Comparison of ENCODE assay signal across 9 cellular contexts in genomic region chr1:248807067-248807737, GRCh38. TPM values are rescaled to one million over a fixed set of nuclear protein-coding genes. Genes with fewer than 3 reads are reported as not detected.
DNase-seq lines count a peak whose midpoint lies in the region; ATAC-seq lines count a peak whose summit lies in the region.
"Had no signal": no experiment of that assay in that cellular context is flagged by ENCODE, and none has a peak within 500 bp of the region (broad histone marks: within the 10 kb centered on the region; RNA-seq: fewer than 3 reads in every experiment).

No MANE protein-coding gene starts in this region.

- no peak overlapping the region for H3K27ac ChIP-seq in CD4-positive, CD25-positive, alpha-beta regulatory T cell (ENCODE audit: insufficient read depth, low read length, poor library complexity, severe bottlenecking)

- H3K9me3 ChIP-seq in CD4-positive, CD25-positive, alpha-beta regulatory T cell (ENCODE audit: control insufficient read depth in 2 of 2, low read length in 2 of 2): no peaks in the 10 kb centered on the region

- no peak overlapping the region for H3K4me3 Mint-ChIP-seq in CD4-positive, CD25-positive, alpha-beta regulatory T cell
- H3K4me3 Mint-ChIP-seq in activated naive CD4-positive, alpha-beta T cell treated with anti-CD3 and anti-CD28 coated beads for 36 hours: no peak overlapping the region
- H3K4me3 Mint-ChIP-seq: stimulated activated naive CD8-positive, alpha-beta T cell treated with anti-CD3 and anti-CD28 coated beads, Interleukin-15, Interleukin-2, amounts not matched to agents 100 ng/mL and 50 ng/mL, for 24 hours had no signal

- peaks cover 2% of the 10 kb centered on the region for H3K36me3 ChIP-seq in CD4-positive, CD25-positive, alpha-beta regulatory T cell (ENCODE audit: control insufficient read depth, insufficient read depth, low read length)

- peak; percentile 52 to 72 for ATAC-seq in CD4-positive, CD25-positive, alpha-beta regulatory T cell (ENCODE audit: low read depth in 2 of 2)
- peak; percentile 63 for ATAC-seq in GM19035 (IDR thresholded peaks at IDR 0.05; ENCODE audit: unreplicated experiment)
- peak; percentile 44 for ATAC-seq in HG03159 (IDR thresholded peaks at IDR 0.05; ENCODE audit: unreplicated experiment)

- peaks cover 8% of the 10 kb centered on the region for H3K36me3 Mint-ChIP-seq in CD4-positive, CD25-positive, alpha-beta regulatory T cell
- H3K36me3 Mint-ChIP-seq in activated naive CD4-positive, alpha-beta T cell treated with anti-CD3 and anti-CD28 coated beads for 36 hours (ENCODE audit: low read depth): peaks cover 5% of the 10 kb centered on the region

- no peaks in the 10 kb centered on the region for H3K4me1 ChIP-seq in CD4-positive, CD25-positive, alpha-beta regulatory T cell (ENCODE audit: control insufficient read depth, insufficient read depth, low read length, poor library complexity, severe bottlenecking)

- peak overlapping the region in 2 of 3 donors; percentile 41 to 67 for H3K27ac Mint-ChIP-seq in CD4-positive, CD25-positive, alpha-beta regulatory T cell
- no peak overlapping the region for H3K27ac Mint-ChIP-seq in activated naive CD4-positive, alpha-beta T cell treated with anti-CD3 and anti-CD28 coated beads for 36 hours
- H3K27ac Mint-ChIP-seq: stimulated activated naive CD8-positive, alpha-beta T cell treated with anti-CD3 and anti-CD28 coated beads, Interleukin-15, Interleukin-2, amounts not matched to agents 100 ng/mL and 50 ng/mL, for 24 hours had no signal

- peaks cover 0 to 15% (median 2%) of the 10 kb centered on the region in 4 donors for H3K4me1 Mint-ChIP-seq in CD4-positive, CD25-positive, alpha-beta regulatory T cell
- H3K4me1 Mint-ChIP-seq in activated naive CD4-positive, alpha-beta T cell treated with anti-CD3 and anti-CD28 coated beads for 36 hours (ENCODE audit: low read depth): peaks cover 9% of the 10 kb centered on the region

- DNase-seq in CD4-positive, CD25-positive, alpha-beta regulatory T cell: peak; percentile 11 to 60 (median 38)
- DNase-seq in OCI-M1 (lab: John Stamatoyannopoulos, UW): peak; percentile 74
- peak; percentile 77 for DNase-seq in activated naive CD4-positive, alpha-beta T cell treated with anti-CD3 and anti-CD28 coated beads for 36 hours
- peak; percentile 85 for DNase-seq in cardiac septum (ENCODE audit: low spot score)
- peak; percentile 82 for DNase-seq in retina
- DNase-seq in UCSD-AML1 (lab: John Stamatoyannopoulos, UW; ENCODE audit: unreplicated experiment): no peak

- CTCF ChIA-PET in activated naive CD4-positive, alpha-beta T cell treated with anti-CD3 and anti-CD28 coated beads for 36 hours (lab: Charles Lee): interaction anchor here (0.7 to 4.6 kb wide), 17 partner anchors 11 to 562 kb away, joined by 3 to 53 read pairs (median 5); partner anchors contain the start of gene ZNF672

- no peaks in the 10 kb centered on the region for H3K27me3 Mint-ChIP-seq in CD4-positive, CD25-positive, alpha-beta regulatory T cell
- H3K27me3 Mint-ChIP-seq in activated naive CD4-positive, alpha-beta T cell treated with anti-CD3 and anti-CD28 coated beads for 36 hours (ENCODE audit: low read depth): no peaks in the 10 kb centered on the region
- H3K27me3 Mint-ChIP-seq: stimulated activated naive CD8-positive, alpha-beta T cell treated with anti-CD3 and anti-CD28 coated beads, Interleukin-15, Interleukin-2, amounts not matched to agents 100 ng/mL and 50 ng/mL, for 24 hours had no signal

- H3K9me3 Mint-ChIP-seq in CD4-positive, CD25-positive, alpha-beta regulatory T cell: peaks cover 0 to 2% (median 0%) of the 10 kb centered on the region in 7 donors
- no peaks in the 10 kb centered on the region for H3K9me3 Mint-ChIP-seq in activated naive CD4-positive, alpha-beta T cell treated with anti-CD3 and anti-CD28 coated beads for 36 hours
- H3K9me3 Mint-ChIP-seq: stimulated activated naive CD8-positive, alpha-beta T cell treated with anti-CD3 and anti-CD28 coated beads, Interleukin-15, Interleukin-2, amounts not matched to agents 100 ng/mL and 50 ng/mL, for 24 hours had no signal

- intact Hi-C loops in activated naive CD4-positive, alpha-beta T cell treated with anti-CD3 and anti-CD28 coated beads for 36 hours (cut with micrococcal nuclease): loop anchor here (1.0 kb wide), 6 partner anchors 104 to 870 kb away; no protein-coding TSS in a partner anchor
- intact Hi-C loops in cardiac septum (cut with DNase I): loop anchor here (1.0 to 5.0 kb wide), 2 partner anchors 105 to 186 kb away; partner anchors contain the start of gene OR14I1

- no peak overlapping the region for H3K4me3 ChIP-seq in CD4-positive, CD25-positive, alpha-beta regulatory T cell (ENCODE audit: low read depth, low read length)

- H3K27me3 ChIP-seq in CD4-positive, CD25-positive, alpha-beta regulatory T cell (ENCODE audit: control insufficient read depth, insufficient read depth, low read length): no peaks in the 10 kb centered on the region

RNA-seq across cellular contexts. Expression of gene SH3BP5L, which starts 18.5 kb away (rescaled TPM):
- total RNA-seq in CD4-positive, CD25-positive, alpha-beta regulatory T cell: 18.3 TPM
- polyA plus RNA-seq in CD4-positive, CD25-positive, alpha-beta regulatory T cell: 1 to 10 TPM; 2.2 to 6.5 (median 4.5) TPM
- total RNA-seq in activated naive CD4-positive, alpha-beta T cell treated with anti-CD3 and anti-CD28 coated beads for 36 hours: 10 to 100 TPM; 20.3 to 20.5 TPM
- total RNA-seq in cardiac septum: 25.1 TPM

RNA-seq across cellular contexts. Expression of gene ZNF672, which starts 30.8 kb away (rescaled TPM):
- total RNA-seq in CD4-positive, CD25-positive, alpha-beta regulatory T cell: 39.1 TPM
- polyA plus RNA-seq in CD4-positive, CD25-positive, alpha-beta regulatory T cell: 10 to 100 TPM; 24.8 to 33.3 (median 27.5) TPM
- total RNA-seq in activated naive CD4-positive, alpha-beta T cell treated with anti-CD3 and anti-CD28 coated beads for 36 hours: 10 to 100 TPM; 51.6 to 53.4 TPM
- total RNA-seq in cardiac septum: 40.7 TPM

RNA-seq across cellular contexts. Expression of gene LYPD8, which starts 51.6 kb away (rescaled TPM):
- not detected for total RNA-seq in CD4-positive, CD25-positive, alpha-beta regulatory T cell
- under 1 TPM in 1 of 4 donors, not detected in 3; 0.22 TPM for polyA plus RNA-seq in CD4-positive, CD25-positive, alpha-beta regulatory T cell
- not detected for total RNA-seq in activated naive CD4-positive, alpha-beta T cell treated with anti-CD3 and anti-CD28 coated beads for 36 hours
- not detected for total RNA-seq in cardiac septum

RNA-seq across cellular contexts. Expression of gene ZNF692, which starts 51.7 kb away (rescaled TPM):
- 50.6 TPM for total RNA-seq in CD4-positive, CD25-positive, alpha-beta regulatory T cell
- 1 to 10 TPM; 6.0 to 9.8 (median 7.2) TPM for polyA plus RNA-seq in CD4-positive, CD25-positive, alpha-beta regulatory T cell
- total RNA-seq in activated naive CD4-positive, alpha-beta T cell treated with anti-CD3 and anti-CD28 coated beads for 36 hours: 10 to 100 TPM; 87.6 to 88.7 TPM
- 18.1 TPM for total RNA-seq in cardiac septum
